1 cellular context compared by ENCODE assay signal in the genomic region with DNA sequence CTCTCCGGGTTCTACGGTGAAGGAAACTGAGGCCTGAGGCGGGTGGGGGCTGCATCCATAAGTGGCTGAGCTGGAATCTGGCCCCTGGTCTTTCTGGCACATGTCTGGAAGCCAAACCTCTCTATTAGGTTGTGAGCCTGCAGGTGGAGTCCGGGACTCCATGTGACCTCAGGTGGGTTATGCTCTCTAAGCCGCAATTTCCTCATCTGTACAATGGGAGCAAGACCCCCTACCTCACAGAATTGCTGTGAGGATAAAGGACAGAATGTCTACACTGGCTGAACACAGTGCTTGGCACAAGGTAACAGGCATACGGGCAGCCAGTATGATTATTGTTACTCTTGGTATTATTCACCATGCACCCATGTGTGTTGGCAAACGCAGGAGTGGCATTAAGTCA.
TF ChIP-seq lines count a peak whose summit lies in the region.

No MANE protein-coding gene starts in this region.

TF ChIP-seq in IMR-90, 13 proteins besides CTCF, POLR2A, EP300 and RAD21:
- no peak for TF ChIP-seq MXI1 (IDR thresholded peaks at IDR 0.05; ENCODE audit: borderline replicate concordance, low read depth, low read length)
- TF ChIP-seq RFX5 (IDR thresholded peaks at IDR 0.05; ENCODE audit: low read depth, low read length) = no peak
- TF ChIP-seq, protein P1, sequence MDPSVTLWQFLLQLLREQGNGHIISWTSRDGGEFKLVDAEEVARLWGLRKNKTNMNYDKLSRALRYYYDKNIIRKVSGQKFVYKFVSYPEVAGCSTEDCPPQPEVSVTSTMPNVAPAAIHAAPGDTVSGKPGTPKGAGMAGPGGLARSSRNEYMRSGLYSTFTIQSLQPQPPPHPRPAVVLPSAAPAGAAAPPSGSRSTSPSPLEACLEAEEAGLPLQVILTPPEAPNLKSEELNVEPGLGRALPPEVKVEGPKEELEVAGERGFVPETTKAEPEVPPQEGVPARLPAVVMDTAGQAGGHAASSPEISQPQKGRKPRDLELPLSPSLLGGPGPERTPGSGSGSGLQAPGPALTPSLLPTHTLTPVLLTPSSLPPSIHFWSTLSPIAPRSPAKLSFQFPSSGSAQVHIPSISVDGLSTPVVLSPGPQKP (IDR thresholded peaks at IDR 0.05; ENCODE audit: borderline replicate concordance, low read depth, low read length) = no peak
